8 cellular contexts compared by ENCODE assay signal in genomic region chr2:219736196-219736595, GRCh38.
DNase-seq lines count a peak whose midpoint lies in the region; ATAC-seq and TF ChIP-seq lines count a peak whose summit lies in the region.

No MANE protein-coding gene starts in this region.

- TF ChIP-seq CTCF in osteocyte (IDR thresholded peaks at IDR 0.05) = peak; percentile 72

- H3K36me3 Mint-ChIP-seq in osteocyte (ENCODE audit: unreplicated experiment) (no peaks in the 10 kb centered on the region), T-helper 17 cell (ENCODE audit: low read depth) (peaks cover 3% of the 10 kb centered on the region)

- H3K4me3 Mint-ChIP-seq in osteocyte (ENCODE audit: unreplicated experiment) = no peak overlapping the region
- H3K4me3 Mint-ChIP-seq in T-helper 17 cell = no peak overlapping the region

- DNase-seq in EH (ENCODE audit: low read depth) = peak; percentile 80
- peak; percentile 57 for DNase-seq in NAMALWA (ENCODE audit: low spot score)
- peak; percentile 46 for DNase-seq in SHP77 treated with DMSO at 0.1 percent for 48 hours (lab: John Stamatoyannopoulos, UW)
- peak; percentile 54 for DNase-seq in fibroblast of gingiva (ENCODE audit: low read depth)
- peak; percentile 30 for DNase-seq in osteocyte (ENCODE audit: extremely low spot score, unreplicated experiment)
- no peak for DNase-seq in T-helper 17 cell
- no peak for DNase-seq in islet precursor cell

- H3K9me3 Mint-ChIP-seq in osteocyte (ENCODE audit: unreplicated experiment) = no peaks in the 10 kb centered on the region

- H3K27me3 Mint-ChIP-seq in osteocyte (ENCODE audit: unreplicated experiment) = peaks cover 9% of the 10 kb centered on the region
- peaks cover 66% of the 10 kb centered on the region for H3K27me3 Mint-ChIP-seq in T-helper 17 cell

- H3K9me3 ChIP-seq in T-helper 17 cell (ENCODE audit: control insufficient read depth, low read length, poor library complexity, severe bottlenecking) = no peaks in the 10 kb centered on the region

- H3K4me1 Mint-ChIP-seq in osteocyte (ENCODE audit: unreplicated experiment) (peaks cover 22% of the 10 kb centered on the region), T-helper 17 cell (no peaks in the 10 kb centered on the region)

- H3K27ac Mint-ChIP-seq in osteocyte (ENCODE audit: unreplicated experiment) = no peak overlapping the region
- no peak overlapping the region for H3K27ac Mint-ChIP-seq in T-helper 17 cell

- no peak for ATAC-seq in HG03342 (IDR thresholded peaks at IDR 0.05; ENCODE audit: unreplicated experiment)
- ATAC-seq in T-helper 17 cell = no peak

Comparison
In these comparisons a context has a peak if more than half of its experiments do, and no peak if none do; other contexts are left out.
1. DNase-seq: peak in EH (single experiment), NAMALWA (single experiment), SHP77 treated with DMSO at 0.1 percent for 48 hours (single experiment), fibroblast of gingiva (single experiment) and osteocyte (single experiment); none in T-helper 17 cell (0 of 3) and islet precursor cell (single experiment).